1 cellular context compared by ENCODE assay signal in genomic region chr1:28235746-28236655, GRCh38.
TF ChIP-seq lines count a peak whose summit lies in the region.

ATP5IF1 (plus strand) TSS chr1:28236124; CDS start chr1:28236184, 60 bp downstream.

TF ChIP-seq in HepG2, 621 proteins besides CTCF, POLR2A, EP300 and RAD21 (continued from another document and continues in another):
- TF ChIP-seq, protein P1, sequence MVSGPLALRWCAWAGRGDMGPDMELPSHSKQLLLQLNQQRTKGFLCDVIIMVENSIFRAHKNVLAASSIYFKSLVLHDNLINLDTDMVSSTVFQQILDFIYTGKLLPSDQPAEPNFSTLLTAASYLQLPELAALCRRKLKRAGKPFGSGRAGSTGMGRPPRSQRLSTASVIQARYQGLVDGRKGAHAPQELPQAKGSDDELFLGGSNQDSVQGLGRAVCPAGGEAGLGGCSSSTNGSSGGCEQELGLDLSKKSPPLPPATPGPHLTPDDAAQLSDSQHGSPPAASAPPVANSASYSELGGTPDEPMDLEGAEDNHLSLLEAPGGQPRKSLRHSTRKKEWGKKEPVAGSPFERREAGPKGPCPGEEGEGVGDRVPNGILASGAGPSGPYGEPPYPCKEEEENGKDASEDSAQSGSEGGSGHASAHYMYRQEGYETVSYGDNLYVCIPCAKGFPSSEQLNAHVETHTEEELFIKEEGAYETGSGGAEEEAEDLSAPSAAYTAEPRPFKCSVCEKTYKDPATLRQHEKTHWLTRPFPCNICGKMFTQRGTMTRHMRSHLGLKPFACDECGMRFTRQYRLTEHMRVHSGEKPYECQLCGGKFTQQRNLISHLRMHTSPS (CRISPR knock-in tag; IDR thresholded peaks at IDR 0.05; ENCODE audit: low read depth), result 0 out of 2 replicates have a peak, but pooled peaks have one; percentile 16
- TF ChIP-seq FOXP4 (CRISPR knock-in tag; IDR thresholded peaks at IDR 0.05) (peak; percentile 35; the same call in 1 of the 2 replicates), POGZ (CRISPR knock-in tag; IDR thresholded peaks at IDR 0.05) (peak; percentile 42; the same call in 1 of the 2 replicates), ZUFSP (CRISPR knock-in tag; IDR thresholded peaks at IDR 0.05; ENCODE audit: borderline replicate concordance) (no peak), FOXC1 (CRISPR knock-in tag; IDR thresholded peaks at IDR 0.05; ENCODE audit: borderline replicate concordance) (peak; percentile 44; the same call in 1 of the 2 replicates), SRSF1 (optimal IDR thresholded peaks at IDR 0.05; ENCODE audit: low read depth, low read length) (no peak), ZMAT3 (CRISPR knock-in tag; conservative IDR thresholded peaks at IDR 0.05) (0 out of 2 replicates have a peak, but pooled peaks have one; percentile 18), ZNF296 (CRISPR knock-in tag; conservative IDR thresholded peaks at IDR 0.05) (peak; percentile 80), ZNF605 (CRISPR knock-in tag; IDR thresholded peaks at IDR 0.05) (peak; percentile 76), NFE2L1 (CRISPR knock-in tag; IDR thresholded peaks at IDR 0.05; ENCODE audit: borderline replicate concordance) (no peak), NCOA5 (CRISPR knock-in tag; IDR thresholded peaks at IDR 0.05) (no peak), KLF11 (CRISPR knock-in tag; IDR thresholded peaks at IDR 0.05) (peak; percentile 71), ZNF446 (CRISPR knock-in tag; IDR thresholded peaks at IDR 0.05) (no peak), ZNF792 (CRISPR knock-in tag; IDR thresholded peaks at IDR 0.05) (no peak; the same call in 1 of the 2 replicates), DNMT1 (CRISPR knock-in tag; IDR thresholded peaks at IDR 0.05) (peak; percentile 45; the same call in 1 of the 2 replicates), PLRG1 (conservative IDR thresholded peaks at IDR 0.05) (no peak), CCAR2 (optimal IDR thresholded peaks at IDR 0.05; ENCODE audit: low read depth, low read length) (no peak), ZNF225 (CRISPR knock-in tag; IDR thresholded peaks at IDR 0.05) (peak; percentile 71; the same call in 1 of the 2 replicates), SRSF9 (IDR thresholded peaks at IDR 0.05; ENCODE audit: borderline replicate concordance, insufficient read depth, low read depth, low read length, poor library complexity, severe bottlenecking) (no peak), ZFP36 (IDR thresholded peaks at IDR 0.05; ENCODE audit: borderline replicate concordance, low read depth, low read length, partially characterized antibody) (no peak), BORCS8-MEF2B (CRISPR knock-in tag; IDR thresholded peaks at IDR 0.05) (peak; percentile 77), ZNF383 (CRISPR knock-in tag; IDR thresholded peaks at IDR 0.05; ENCODE audit: borderline replicate concordance) (peak; percentile 37; the same call in 1 of the 2 replicates), CEBPG (CRISPR knock-in tag; IDR thresholded peaks at IDR 0.05) (no peak; the same call in 1 of the 2 replicates), HNRNPL (IDR thresholded peaks at IDR 0.05; ENCODE audit: low read depth, low read length) (peak; percentile 71; the same call in 1 of the 2 replicates), ZMYM3 (CRISPR knock-in tag; IDR thresholded peaks at IDR 0.05) (peak; percentile 40; the same call in 1 of the 2 replicates), ZNF430 (CRISPR knock-in tag; IDR thresholded peaks at IDR 0.05) (0 out of 2 replicates have a peak, but pooled peaks have one; percentile 26), ZMYM4 (CRISPR knock-in tag; IDR thresholded peaks at IDR 0.05) (peak; percentile 65), NPAS2 (CRISPR knock-in tag; IDR thresholded peaks at IDR 0.05; ENCODE audit: borderline replicate concordance) (no peak), PRMT3 (CRISPR knock-in tag; IDR thresholded peaks at IDR 0.05; ENCODE audit: borderline replicate concordance, low read depth) (no peak)
- TF ChIP-seq, protein P2, sequence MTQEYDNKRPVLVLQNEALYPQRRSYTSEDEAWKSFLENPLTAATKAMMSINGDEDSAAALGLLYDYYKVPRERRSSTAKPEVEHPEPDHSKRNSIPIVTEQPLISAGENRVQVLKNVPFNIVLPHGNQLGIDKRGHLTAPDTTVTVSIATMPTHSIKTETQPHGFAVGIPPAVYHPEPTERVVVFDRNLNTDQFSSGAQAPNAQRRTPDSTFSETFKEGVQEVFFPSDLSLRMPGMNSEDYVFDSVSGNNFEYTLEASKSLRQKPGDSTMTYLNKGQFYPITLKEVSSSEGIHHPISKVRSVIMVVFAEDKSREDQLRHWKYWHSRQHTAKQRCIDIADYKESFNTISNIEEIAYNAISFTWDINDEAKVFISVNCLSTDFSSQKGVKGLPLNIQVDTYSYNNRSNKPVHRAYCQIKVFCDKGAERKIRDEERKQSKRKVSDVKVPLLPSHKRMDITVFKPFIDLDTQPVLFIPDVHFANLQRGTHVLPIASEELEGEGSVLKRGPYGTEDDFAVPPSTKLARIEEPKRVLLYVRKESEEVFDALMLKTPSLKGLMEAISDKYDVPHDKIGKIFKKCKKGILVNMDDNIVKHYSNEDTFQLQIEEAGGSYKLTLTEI (CRISPR knock-in tag; conservative IDR thresholded peaks at IDR 0.05), result no peak
- TF ChIP-seq, protein P3, sequence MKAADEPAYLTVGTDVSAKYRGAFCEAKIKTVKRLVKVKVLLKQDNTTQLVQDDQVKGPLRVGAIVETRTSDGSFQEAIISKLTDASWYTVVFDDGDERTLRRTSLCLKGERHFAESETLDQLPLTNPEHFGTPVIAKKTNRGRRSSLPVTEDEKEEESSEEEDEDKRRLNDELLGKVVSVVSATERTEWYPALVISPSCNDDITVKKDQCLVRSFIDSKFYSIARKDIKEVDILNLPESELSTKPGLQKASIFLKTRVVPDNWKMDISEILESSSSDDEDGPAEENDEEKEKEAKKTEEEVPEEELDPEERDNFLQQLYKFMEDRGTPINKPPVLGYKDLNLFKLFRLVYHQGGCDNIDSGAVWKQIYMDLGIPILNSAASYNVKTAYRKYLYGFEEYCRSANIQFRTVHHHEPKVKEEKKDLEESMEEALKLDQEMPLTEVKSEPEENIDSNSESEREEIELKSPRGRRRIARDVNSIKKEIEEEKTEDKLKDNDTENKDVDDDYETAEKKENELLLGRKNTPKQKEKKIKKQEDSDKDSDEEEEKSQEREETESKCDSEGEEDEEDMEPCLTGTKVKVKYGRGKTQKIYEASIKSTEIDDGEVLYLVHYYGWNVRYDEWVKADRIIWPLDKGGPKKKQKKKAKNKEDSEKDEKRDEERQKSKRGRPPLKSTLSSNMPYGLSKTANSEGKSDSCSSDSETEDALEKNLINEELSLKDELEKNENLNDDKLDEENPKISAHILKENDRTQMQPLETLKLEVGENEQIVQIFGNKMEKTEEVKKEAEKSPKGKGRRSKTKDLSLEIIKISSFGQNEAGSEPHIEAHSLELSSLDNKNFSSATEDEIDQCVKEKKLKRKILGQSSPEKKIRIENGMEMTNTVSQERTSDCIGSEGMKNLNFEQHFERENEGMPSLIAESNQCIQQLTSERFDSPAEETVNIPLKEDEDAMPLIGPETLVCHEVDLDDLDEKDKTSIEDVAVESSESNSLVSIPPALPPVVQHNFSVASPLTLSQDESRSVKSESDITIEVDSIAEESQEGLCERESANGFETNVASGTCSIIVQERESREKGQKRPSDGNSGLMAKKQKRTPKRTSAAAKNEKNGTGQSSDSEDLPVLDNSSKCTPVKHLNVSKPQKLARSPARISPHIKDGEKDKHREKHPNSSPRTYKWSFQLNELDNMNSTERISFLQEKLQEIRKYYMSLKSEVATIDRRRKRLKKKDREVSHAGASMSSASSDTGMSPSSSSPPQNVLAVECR (CRISPR knock-in tag; IDR thresholded peaks at IDR 0.05; ENCODE audit: borderline replicate concordance), result peak; percentile 90; the same call in 1 of the 2 replicates
- TF ChIP-seq, protein P4, sequence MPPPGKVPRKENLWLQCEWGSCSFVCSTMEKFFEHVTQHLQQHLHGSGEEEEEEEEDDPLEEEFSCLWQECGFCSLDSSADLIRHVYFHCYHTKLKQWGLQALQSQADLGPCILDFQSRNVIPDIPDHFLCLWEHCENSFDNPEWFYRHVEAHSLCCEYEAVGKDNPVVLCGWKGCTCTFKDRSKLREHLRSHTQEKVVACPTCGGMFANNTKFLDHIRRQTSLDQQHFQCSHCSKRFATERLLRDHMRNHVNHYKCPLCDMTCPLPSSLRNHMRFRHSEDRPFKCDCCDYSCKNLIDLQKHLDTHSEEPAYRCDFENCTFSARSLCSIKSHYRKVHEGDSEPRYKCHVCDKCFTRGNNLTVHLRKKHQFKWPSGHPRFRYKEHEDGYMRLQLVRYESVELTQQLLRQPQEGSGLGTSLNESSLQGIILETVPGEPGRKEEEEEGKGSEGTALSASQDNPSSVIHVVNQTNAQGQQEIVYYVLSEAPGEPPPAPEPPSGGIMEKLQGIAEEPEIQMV (CRISPR knock-in tag; IDR thresholded peaks at IDR 0.05; ENCODE audit: low read depth), result peak; percentile 89; the same call in 1 of the 2 replicates
- TF ChIP-seq, protein P5, sequence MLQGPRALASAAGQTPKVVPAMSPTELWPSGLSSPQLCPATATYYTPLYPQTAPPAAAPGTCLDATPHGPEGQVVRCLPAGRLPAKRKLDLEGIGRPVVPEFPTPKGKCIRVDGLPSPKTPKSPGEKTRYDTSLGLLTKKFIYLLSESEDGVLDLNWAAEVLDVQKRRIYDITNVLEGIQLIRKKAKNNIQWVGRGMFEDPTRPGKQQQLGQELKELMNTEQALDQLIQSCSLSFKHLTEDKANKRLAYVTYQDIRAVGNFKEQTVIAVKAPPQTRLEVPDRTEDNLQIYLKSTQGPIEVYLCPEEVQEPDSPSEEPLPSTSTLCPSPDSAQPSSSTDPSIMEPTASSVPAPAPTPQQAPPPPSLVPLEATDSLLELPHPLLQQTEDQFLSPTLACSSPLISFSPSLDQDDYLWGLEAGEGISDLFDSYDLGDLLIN (CRISPR knock-in tag; IDR thresholded peaks at IDR 0.05; ENCODE audit: borderline replicate concordance), result peak; percentile 85; the same call in 1 of the 2 replicates
- TF ChIP-seq, protein P6, sequence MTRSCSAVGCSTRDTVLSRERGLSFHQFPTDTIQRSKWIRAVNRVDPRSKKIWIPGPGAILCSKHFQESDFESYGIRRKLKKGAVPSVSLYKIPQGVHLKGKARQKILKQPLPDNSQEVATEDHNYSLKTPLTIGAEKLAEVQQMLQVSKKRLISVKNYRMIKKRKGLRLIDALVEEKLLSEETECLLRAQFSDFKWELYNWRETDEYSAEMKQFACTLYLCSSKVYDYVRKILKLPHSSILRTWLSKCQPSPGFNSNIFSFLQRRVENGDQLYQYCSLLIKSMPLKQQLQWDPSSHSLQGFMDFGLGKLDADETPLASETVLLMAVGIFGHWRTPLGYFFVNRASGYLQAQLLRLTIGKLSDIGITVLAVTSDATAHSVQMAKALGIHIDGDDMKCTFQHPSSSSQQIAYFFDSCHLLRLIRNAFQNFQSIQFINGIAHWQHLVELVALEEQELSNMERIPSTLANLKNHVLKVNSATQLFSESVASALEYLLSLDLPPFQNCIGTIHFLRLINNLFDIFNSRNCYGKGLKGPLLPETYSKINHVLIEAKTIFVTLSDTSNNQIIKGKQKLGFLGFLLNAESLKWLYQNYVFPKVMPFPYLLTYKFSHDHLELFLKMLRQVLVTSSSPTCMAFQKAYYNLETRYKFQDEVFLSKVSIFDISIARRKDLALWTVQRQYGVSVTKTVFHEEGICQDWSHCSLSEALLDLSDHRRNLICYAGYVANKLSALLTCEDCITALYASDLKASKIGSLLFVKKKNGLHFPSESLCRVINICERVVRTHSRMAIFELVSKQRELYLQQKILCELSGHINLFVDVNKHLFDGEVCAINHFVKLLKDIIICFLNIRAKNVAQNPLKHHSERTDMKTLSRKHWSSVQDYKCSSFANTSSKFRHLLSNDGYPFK (CRISPR knock-in tag; IDR thresholded peaks at IDR 0.05; ENCODE audit: borderline replicate concordance), result peak; percentile 62; the same call in 1 of the 2 replicates
- TF ChIP-seq, protein P7, sequence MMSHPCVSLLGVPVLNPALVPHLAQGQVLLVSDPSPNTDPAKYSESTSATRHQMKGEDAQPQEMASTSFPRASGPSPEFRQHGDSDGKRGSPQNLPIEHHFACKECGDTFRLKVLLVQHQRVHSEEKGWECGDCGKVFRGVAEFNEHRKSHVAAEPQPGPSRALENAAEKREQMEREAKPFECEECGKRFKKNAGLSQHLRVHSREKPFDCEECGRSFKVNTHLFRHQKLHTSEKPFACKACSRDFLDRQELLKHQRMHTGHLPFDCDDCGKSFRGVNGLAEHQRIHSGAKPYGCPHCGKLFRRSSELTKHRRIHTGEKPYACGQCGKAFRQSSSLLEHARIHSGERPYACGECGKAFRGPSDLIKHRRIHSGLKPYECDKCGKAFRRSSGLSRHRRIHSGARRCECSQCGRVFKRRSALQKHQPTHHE (CRISPR knock-in tag; IDR thresholded peaks at IDR 0.05; ENCODE audit: borderline replicate concordance), result peak; percentile 93
